ENCODE assay signal across 8 cellular contexts in genomic region chr17:18257268-18257681, GRCh38. TPM values are rescaled to one million over a fixed set of nuclear protein-coding genes. Genes with fewer than 3 reads are reported as not detected.
DNase-seq lines count a peak whose midpoint lies in the region; ATAC-seq and TF ChIP-seq lines count a peak whose summit lies in the region.

No MANE protein-coding gene starts in this region.

- peak overlapping the region; percentile 98 for H3K4me3 ChIP-seq in HUES64 (ENCODE audit: low read length)
- peak overlapping the region; percentile 76 to 92 for H3K4me3 ChIP-seq in uterus

- WGBS in HUES64, result 39% methylated on average over 12 of the region's 12 CpGs

- no peaks in the 10 kb centered on the region for H3K27me3 Mint-ChIP-seq in memory B cell

- H3K9me3 ChIP-seq in HUES64 (ENCODE audit: insufficient read depth, low read depth, low read length), result no peaks in the 10 kb centered on the region
- H3K9me3 ChIP-seq in uterus, result no peaks in the 10 kb centered on the region

- H3K27me3 ChIP-seq in HUES64 (ENCODE audit: insufficient read depth, low read length) (no peaks in the 10 kb centered on the region), uterus (no peaks in the 10 kb centered on the region)

- no peak overlapping the region for H3K27ac Mint-ChIP-seq in memory B cell

- peak overlapping the region; percentile 61 for H3K9ac ChIP-seq in HUES64 (ENCODE audit: low read depth, low read length)

- no peak for TF ChIP-seq POLR2A in uterus (IDR thresholded peaks at IDR 0.05)

- H3K4me1 Mint-ChIP-seq in memory B cell, result peaks cover 15% of the 10 kb centered on the region

- TF ChIP-seq CTCF in 22Rv1 (IDR thresholded peaks at IDR 0.05), result no peak
- no peak for TF ChIP-seq CTCF in uterus (IDR thresholded peaks at IDR 0.05)

- peaks cover 20% of the 10 kb centered on the region for H3K4me1 ChIP-seq in HUES64 (ENCODE audit: insufficient read depth, low read length)
- H3K4me1 ChIP-seq in uterus, result peaks cover 0 to 30% of the 10 kb centered on the region in 2 donors

- peak overlapping the region; percentile 87 for H3K27ac ChIP-seq in 22Rv1
- peak overlapping the region; percentile 79; the same call in 1 of the 2 replicates for H3K27ac ChIP-seq in HUES64 (ENCODE audit: low read depth, low read length)
- peak overlapping the region; percentile 82 to 95 for H3K27ac ChIP-seq in uterus

- in situ Hi-C loops in T47D (cut with HindIII; ENCODE audit: low pct_unique_long_range_greater_than_20kb, low sequenced_read_pairs), result no loop called here

- intact Hi-C loops in uterus (cut with DNase I; ENCODE audit: low total_unique reads), result no loop called here

- peaks cover 6% of the 10 kb centered on the region for H3K36me3 Mint-ChIP-seq in memory B cell

- peaks cover 45% of the 10 kb centered on the region for H3K36me3 ChIP-seq in HUES64 (ENCODE audit: insufficient read depth, low read length)
- H3K36me3 ChIP-seq in uterus, result no peaks in the 10 kb centered on the region

- H3K4me3 Mint-ChIP-seq in memory B cell, result peak overlapping the region; percentile 93

- H3K9me3 Mint-ChIP-seq in memory B cell, result no peaks in the 10 kb centered on the region

- DNase-seq in T47D (ENCODE audit: low read depth in 1 of 2, low spot score in 1 of 2) (peak; percentile 80 to 96), memory B cell (ENCODE audit: low spot score in 2 of 2) (no peak), uterus (no peak), NCI-H2029 (lab: John Stamatoyannopoulos, UW) (no peak), NCI-H524 (lab: John Stamatoyannopoulos, UW) (no peak)

- no peak for ATAC-seq in memory B cell (ENCODE audit: low read depth)
- ATAC-seq in HG03571 (IDR thresholded peaks at IDR 0.05; ENCODE audit: unreplicated experiment), result no peak

RNA-seq across cellular contexts. Expression of gene FLII, which starts 1.3 kb away (rescaled TPM):
- polyA plus RNA-seq in HUES64 (2013, experiment 1 of 2), result 136 TPM
- polyA plus RNA-seq in HUES64 (2013, experiment 2 of 2), result 148 TPM
- 100 to 1,000 TPM in 3 of 4 donors, 10 to 100 TPM in 1; 93.0 to 307 (median 144) TPM for total RNA-seq in uterus

RNA-seq across cellular contexts. Expression of gene MIEF2, which starts 3.2 kb away (rescaled TPM):
- polyA plus RNA-seq in HUES64 (2013, experiment 1 of 2), result 6.5 TPM
- polyA plus RNA-seq in HUES64 (2013, experiment 2 of 2), result 6.0 TPM
- 10 to 100 TPM; 12.8 to 34.5 (median 18.1) TPM for total RNA-seq in uterus

RNA-seq across cellular contexts. Expression of gene LLGL1, which starts 31.8 kb away (rescaled TPM):
- 52.6 TPM for polyA plus RNA-seq in HUES64 (2013, experiment 1 of 2)
- polyA plus RNA-seq in HUES64 (2013, experiment 2 of 2), result 52.4 TPM
- 10 to 100 TPM in 3 of 4 donors, 1 to 10 TPM in 1; 7.6 to 72.0 (median 23.1) TPM for total RNA-seq in uterus

RNA-seq across cellular contexts. Expression of gene TOP3A, which starts 57.5 kb away (rescaled TPM):
- 30.4 TPM for polyA plus RNA-seq in HUES64 (2013, experiment 1 of 2)
- polyA plus RNA-seq in HUES64 (2013, experiment 2 of 2), result 24.3 TPM
- 10 to 100 TPM; 28.9 to 89.7 (median 63.4) TPM for total RNA-seq in uterus

RNA-seq across cellular contexts. Expression of gene SMCR8, which starts 57.8 kb away (rescaled TPM):
- 11.6 TPM for polyA plus RNA-seq in HUES64 (2013, experiment 1 of 2)
- polyA plus RNA-seq in HUES64 (2013, experiment 2 of 2), result 11.7 TPM
- total RNA-seq in uterus, result 10 to 100 TPM in 2 of 4 donors, 1 to 10 TPM in 2; 3.6 to 16.2 (median 10.1) TPM

Comparison
In these comparisons a context has a peak if more than half of its experiments do, and no peak if none do; other contexts are left out.
1. DNase-seq: peak in T47D (2 of 2); none in memory B cell (0 of 2), uterus (0 of 2), NCI-H2029 (single experiment) and NCI-H524 (0 of 2).
2. Peak in every context shown above with its lines, with median percentiles within 50 percentile points of each other: H3K27ac ChIP-seq.